Comparison of ENCODE assay signal across 1 cellular context in the genomic region with DNA sequence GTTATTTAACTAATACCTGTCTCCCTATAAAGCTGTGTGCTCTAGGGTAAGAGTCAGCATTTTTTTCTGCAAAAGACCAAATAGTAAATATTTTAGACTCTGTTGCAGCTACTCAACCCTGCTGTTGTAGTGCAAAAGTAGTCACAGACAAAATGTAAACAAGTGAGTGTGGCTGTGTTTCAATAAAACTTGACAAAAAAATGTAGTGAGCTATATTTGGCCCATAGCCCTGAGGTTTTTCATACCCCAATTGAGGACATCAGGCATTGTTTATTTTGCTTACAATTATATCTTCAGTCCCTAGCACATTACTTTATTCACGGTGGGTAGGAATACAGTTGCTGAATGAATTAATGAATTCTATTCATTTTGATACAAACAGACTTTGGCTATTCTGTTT.
TF ChIP-seq lines count a peak whose summit lies in the region.

No MANE protein-coding gene starts in this region.

TF ChIP-seq in K562, 482 proteins besides CTCF, POLR2A, EP300 and RAD21:
- no peak for TF ChIP-seq DNMT1 (IDR thresholded peaks at IDR 0.05)
- TF ChIP-seq ZNF316 (IDR thresholded peaks at IDR 0.05) = peak; percentile 46
